In genomic region chr6:149026530-149026942, GRCh38 we compare ENCODE assay signal across 8 cellular contexts.
DNase-seq lines count a peak whose midpoint lies in the region; ATAC-seq and TF ChIP-seq lines count a peak whose summit lies in the region.

No MANE protein-coding gene starts in this region.

- no peak overlapping the region for H3K4me3 Mint-ChIP-seq in CD14-positive monocyte

- H3K36me3 Mint-ChIP-seq in CD14-positive monocyte = no peaks in the 10 kb centered on the region

- CTCF ChIA-PET in HEK293T (lab: Yijun Ruan, JAX) = interaction anchor here (0.6 to 2.3 kb wide), 9 partner anchors 11 to 936 kb away, joined by 3 to 16 read pairs (median 3); no protein-coding TSS in a partner anchor

- no peak for ATAC-seq in HG03432 (IDR thresholded peaks at IDR 0.05; ENCODE audit: unreplicated experiment)
- ATAC-seq in GM19324 (IDR thresholded peaks at IDR 0.05; ENCODE audit: low FRiP score, unreplicated experiment) = no peak

- peaks cover 2% of the 10 kb centered on the region for H3K36me3 ChIP-seq in brain microvascular endothelial cell (replicated peaks)

- peaks cover 0 to 10% (median 7%) of the 10 kb centered on the region in 7 donors for H3K9me3 Mint-ChIP-seq in CD14-positive monocyte

- TF ChIP-seq CTCF in CD14-positive monocyte (IDR thresholded peaks at IDR 0.05) (peak; percentile 38), brain microvascular endothelial cell (IDR thresholded peaks at IDR 0.05; ENCODE audit: low read depth, low read length, missing control alignments) (peak; percentile 67)

- intact Hi-C loops in CD14-positive monocyte (cut with micrococcal nuclease) = loop anchor here in 1 of 2 donors (5.0 kb wide), 1 partner anchor 406 kb away; no protein-coding TSS in a partner anchor

- no peak for DNase-seq in CD14-positive monocyte (ENCODE audit: low spot score)
- DNase-seq in HEK293T (ENCODE audit: extremely low spot score) = peak; percentile 51
- DNase-seq in NOMO-1 treated with dmso at 0.1 percent for 144 hours (lab: John Stamatoyannopoulos, UW; ENCODE audit: unreplicated experiment) = peak; percentile 55
- DNase-seq in brain microvascular endothelial cell = peak; percentile 86
- peak; percentile 3 for DNase-seq in midbrain (lab: John Stamatoyannopoulos, UW)
- no peak for DNase-seq in NCI-H1436 (lab: John Stamatoyannopoulos, UW)

- no peak overlapping the region for H3K27ac ChIP-seq in brain microvascular endothelial cell

- POLR2A ChIA-PET in HEK293T (lab: Yijun Ruan, JAX) = no interaction called here

- H3K4me3 ChIP-seq in brain microvascular endothelial cell (ENCODE audit: low read depth, low read length) = no peak overlapping the region

- peaks cover 4% of the 10 kb centered on the region for H3K4me1 Mint-ChIP-seq in CD14-positive monocyte

- in situ Hi-C loops in brain microvascular endothelial cell (cut with HindIII; ENCODE audit: low pct_ligation_motif_present, low sequenced_read_pairs) = no loop called here

- H3K27ac Mint-ChIP-seq in CD14-positive monocyte = no peak overlapping the region

- H3K27me3 Mint-ChIP-seq in CD14-positive monocyte (ENCODE audit: low read depth in 3 of 3) = peaks cover 0 to 3% (median 2%) of the 10 kb centered on the region in 3 donors

- no peaks in the 10 kb centered on the region for H3K27me3 ChIP-seq in brain microvascular endothelial cell (replicated peaks)

TF ChIP-seq in HEK293T, 16 proteins besides CTCF, POLR2A, EP300 and RAD21:
- TF ChIP-seq FOXM1 (IDR thresholded peaks at IDR 0.05; ENCODE audit: borderline replicate concordance) (no peak), FOXK2 (IDR thresholded peaks at IDR 0.05) (no peak), ELF4 (IDR thresholded peaks at IDR 0.05) (no peak), ARNT (IDR thresholded peaks at IDR 0.05) (no peak), ZNF384 (IDR thresholded peaks at IDR 0.05) (no peak)

Comparison
In these comparisons a context has a peak if more than half of its experiments do, and no peak if none do; other contexts are left out.
1. DNase-seq: peak in HEK293T (single experiment), NOMO-1 treated with dmso at 0.1 percent for 144 hours (single experiment), brain microvascular endothelial cell (single experiment) and midbrain (single experiment); none in CD14-positive monocyte (single experiment) and NCI-H1436 (single experiment).